Comparison of ENCODE assay signal across 8 cellular contexts in the genomic region with DNA sequence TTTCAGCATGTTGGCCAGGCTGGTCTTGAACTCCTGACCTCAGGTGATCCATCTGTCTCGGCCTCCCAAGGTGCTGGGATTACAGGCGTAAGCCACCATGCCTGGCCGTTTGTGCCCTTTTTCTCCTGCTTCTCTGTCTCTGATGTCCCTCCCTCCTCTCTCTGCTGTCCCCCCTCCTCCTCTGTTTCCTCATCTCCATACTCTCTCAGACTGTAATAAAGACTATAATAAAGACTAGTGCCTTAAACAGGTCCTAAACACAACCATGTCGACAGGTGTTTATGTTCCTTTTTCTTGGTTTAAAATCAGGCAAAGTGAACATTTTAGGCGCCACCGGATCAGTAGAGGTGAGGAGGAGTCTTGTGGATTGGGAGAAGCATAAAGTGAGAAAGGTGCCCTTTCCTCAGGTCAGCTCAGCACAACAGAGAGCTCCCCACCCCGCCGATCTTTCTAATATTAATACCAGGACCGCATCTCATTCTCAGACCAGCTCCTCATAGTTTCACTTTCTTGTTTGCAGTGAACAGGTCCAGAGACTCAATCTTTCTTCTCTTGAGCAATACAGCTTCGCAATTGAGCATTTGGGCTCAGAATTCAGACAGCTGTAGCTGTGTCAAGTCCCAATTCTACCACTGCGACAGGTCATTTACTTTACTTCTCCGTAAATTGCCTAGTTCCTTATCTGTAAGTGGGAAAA. TPM values are rescaled to one million over a fixed set of nuclear protein-coding genes. Genes with fewer than 3 reads are reported as not detected.
DNase-seq lines count a peak whose midpoint lies in the region; ATAC-seq and TF ChIP-seq lines count a peak whose summit lies in the region.

No MANE protein-coding gene starts in this region.

- H3K9me3 Mint-ChIP-seq in CD14-positive monocyte = peaks cover 0 to 2% (median 0%) of the 10 kb centered on the region in 7 donors

- peak overlapping the region in 1 of 7 donors; percentile 45 for H3K27ac Mint-ChIP-seq in CD14-positive monocyte

- CTCF ChIA-PET in mammary epithelial cell (lab: Charles Lee; ENCODE audit: low non-redundant PET) = no interaction called here

- peak; percentile 99 for ATAC-seq in GM19455 (IDR thresholded peaks at IDR 0.05; ENCODE audit: unreplicated experiment)
- peak; percentile 81 for ATAC-seq in HG03378 (IDR thresholded peaks at IDR 0.05; ENCODE audit: unreplicated experiment)
- peak; percentile 63 for ATAC-seq in body of pancreas

- WGBS in body of pancreas, 2 donors = 32 to 39% methylated on average over 12 of the region's 12 CpGs
- WGBS in mammary epithelial cell (ENCODE audit: low coverage, missing lambda C conversion rate) = 84% methylated on average over 12 of the region's 12 CpGs

- H3K4me3 ChIP-seq in body of pancreas (no peak overlapping the region), mammary epithelial cell (replicated peaks in 1 of 3; ENCODE audit: insufficient read depth in 1 of 3, low read depth in 2 of 3, low read length in 3 of 3) (no peak overlapping the region)
- no peak overlapping the region for H3K4me3 ChIP-seq in effector memory CD4-positive, alpha-beta T cell (ENCODE audit: insufficient read depth, low read depth, low read length, poor library complexity, severe bottlenecking)

- no peak overlapping the region for H3K9ac ChIP-seq in mammary epithelial cell (ENCODE audit: insufficient read depth, low read length)

- no peak for TF ChIP-seq POLR2A in body of pancreas (IDR thresholded peaks at IDR 0.05)

- no peak overlapping the region for H2AFZ ChIP-seq in mammary epithelial cell (ENCODE audit: low read depth, low read length)

- H3K4me2 ChIP-seq in mammary epithelial cell (ENCODE audit: insufficient read depth, low read depth, low read length) = no peak overlapping the region

- dilution Hi-C loops in mammary epithelial cell (cut with HindIII; ENCODE audit: low sequenced_read_pairs) = no loop called here

- H4K20me1 ChIP-seq in mammary epithelial cell (ENCODE audit: insufficient read depth, low read length) = no peaks in the 10 kb centered on the region

- no peaks in the 10 kb centered on the region for H3K36me3 ChIP-seq in body of pancreas (replicated peaks in 1 of 2; ENCODE audit: insufficient read depth in 1 of 2, low read depth in 2 of 2)
- H3K36me3 ChIP-seq in effector memory CD4-positive, alpha-beta T cell (ENCODE audit: control insufficient read depth, insufficient read depth, low read length) = no peaks in the 10 kb centered on the region
- H3K36me3 ChIP-seq in mammary epithelial cell (ENCODE audit: insufficient read depth, low read length) = no peaks in the 10 kb centered on the region

- no peaks in the 10 kb centered on the region for H3K36me3 Mint-ChIP-seq in CD14-positive monocyte

- TF ChIP-seq CTCF in CD14-positive monocyte (IDR thresholded peaks at IDR 0.05) (no peak), body of pancreas (IDR thresholded peaks at IDR 0.05) (no peak), mammary epithelial cell (conservative IDR thresholded peaks at IDR 0.05 in 1 of 2, IDR thresholded peaks at IDR 0.05 in 1 of 2; ENCODE audit: extremely low read depth in 1 of 2, insufficient read depth in 1 of 2, low read depth in 1 of 2, low read length in 2 of 2) (no peak)

- no TSS peak for BruUV-seq in mammary epithelial cell (replicated peaks; lab: Mats Ljungman, UMichigan)

- peak overlapping the region; percentile 33 to 42 for H3K4me3 Mint-ChIP-seq in CD14-positive monocyte

- DNase-seq in CD14-positive monocyte (ENCODE audit: low spot score) = no peak
- DNase-seq in body of pancreas = no peak
- no peak for DNase-seq in effector memory CD4-positive, alpha-beta T cell
- no peak for DNase-seq in islet precursor cell
- DNase-seq in mammary epithelial cell = no peak
- no peak for DNase-seq in amniotic stem cell (lab: John Stamatoyannopoulos, UW)

- no peaks in the 10 kb centered on the region for H3K79me2 ChIP-seq in mammary epithelial cell (ENCODE audit: insufficient read depth, low read length)

- H3K27ac ChIP-seq in body of pancreas (peak overlapping the region in 1 of 4 donors; percentile 48), mammary epithelial cell (ENCODE audit: insufficient read depth, low read depth, low read length) (no peak overlapping the region)
- H3K27ac ChIP-seq in effector memory CD4-positive, alpha-beta T cell (ENCODE audit: insufficient read depth, low read length, poor library complexity, severe bottlenecking) = no peak overlapping the region

- H3K4me1 ChIP-seq in body of pancreas = no peaks in the 10 kb centered on the region
- no peaks in the 10 kb centered on the region for H3K4me1 ChIP-seq in effector memory CD4-positive, alpha-beta T cell (ENCODE audit: control insufficient read depth, insufficient read depth, low read length, poor library complexity, severe bottlenecking)
- no peaks in the 10 kb centered on the region for H3K4me1 ChIP-seq in mammary epithelial cell (ENCODE audit: insufficient read depth, low read length)

- peaks cover 3% of the 10 kb centered on the region for H3K4me1 Mint-ChIP-seq in CD14-positive monocyte

- H3K9me3 ChIP-seq in body of pancreas (no peaks in the 10 kb centered on the region), mammary epithelial cell (replicated peaks; ENCODE audit: insufficient read depth, low read length) (no peaks in the 10 kb centered on the region)
- H3K9me3 ChIP-seq in effector memory CD4-positive, alpha-beta T cell (ENCODE audit: control insufficient read depth, low read length) = no peaks in the 10 kb centered on the region

- in situ Hi-C loops in mammary epithelial cell (cut with MboI; ENCODE audit: low sequenced_read_pairs in 2 of 2) = no loop called here

- intact Hi-C loops in CD14-positive monocyte (cut with micrococcal nuclease) = no loop called here
- intact Hi-C loops in body of pancreas (cut with DNase I) = no loop called here
- intact Hi-C loops in mammary epithelial cell (cut with micrococcal nuclease) = no loop called here

- H3K27me3 Mint-ChIP-seq in CD14-positive monocyte (ENCODE audit: low read depth in 3 of 3) = peaks cover 14 to 18% (median 16%) of the 10 kb centered on the region in 3 donors

- no peaks in the 10 kb centered on the region for H3K27me3 ChIP-seq in body of pancreas
- H3K27me3 ChIP-seq in effector memory CD4-positive, alpha-beta T cell (replicated peaks; ENCODE audit: control insufficient read depth, insufficient read depth, low read length, poor library complexity, severe bottlenecking) = peaks cover 2% of the 10 kb centered on the region
- H3K27me3 ChIP-seq in mammary epithelial cell (ENCODE audit: insufficient read depth, low read length) = peaks cover 3% of the 10 kb centered on the region

RNA-seq across cellular contexts. Expression of gene TIMM21, which starts 23.7 kb away (rescaled TPM):
- polyA plus RNA-seq in CD14-positive monocyte (10 to 100 TPM; 11.0 to 15.6 TPM), mammary epithelial cell (57.2 TPM)
- total RNA-seq in body of pancreas (10 to 100 TPM in 1 of 2 donors, 1 to 10 TPM in 1; 3.9 to 23.1 TPM), mammary epithelial cell (10 to 100 TPM; 23.0 to 37.5 TPM)
- 45.8 TPM for polyA minus RNA-seq in mammary epithelial cell

RNA-seq across cellular contexts. Expression of gene FBXO15, which starts 24.4 kb away (rescaled TPM):
- not detected for polyA plus RNA-seq in CD14-positive monocyte
- 1 to 10 TPM; 1.0 to 3.3 TPM for total RNA-seq in body of pancreas
- under 1 TPM; 0.33 to 0.73 TPM for total RNA-seq in mammary epithelial cell
- 0.36 TPM for polyA plus RNA-seq in mammary epithelial cell
- not detected for polyA minus RNA-seq in mammary epithelial cell
